Comparison of ENCODE assay signal across 8 cellular contexts in the genomic region with DNA sequence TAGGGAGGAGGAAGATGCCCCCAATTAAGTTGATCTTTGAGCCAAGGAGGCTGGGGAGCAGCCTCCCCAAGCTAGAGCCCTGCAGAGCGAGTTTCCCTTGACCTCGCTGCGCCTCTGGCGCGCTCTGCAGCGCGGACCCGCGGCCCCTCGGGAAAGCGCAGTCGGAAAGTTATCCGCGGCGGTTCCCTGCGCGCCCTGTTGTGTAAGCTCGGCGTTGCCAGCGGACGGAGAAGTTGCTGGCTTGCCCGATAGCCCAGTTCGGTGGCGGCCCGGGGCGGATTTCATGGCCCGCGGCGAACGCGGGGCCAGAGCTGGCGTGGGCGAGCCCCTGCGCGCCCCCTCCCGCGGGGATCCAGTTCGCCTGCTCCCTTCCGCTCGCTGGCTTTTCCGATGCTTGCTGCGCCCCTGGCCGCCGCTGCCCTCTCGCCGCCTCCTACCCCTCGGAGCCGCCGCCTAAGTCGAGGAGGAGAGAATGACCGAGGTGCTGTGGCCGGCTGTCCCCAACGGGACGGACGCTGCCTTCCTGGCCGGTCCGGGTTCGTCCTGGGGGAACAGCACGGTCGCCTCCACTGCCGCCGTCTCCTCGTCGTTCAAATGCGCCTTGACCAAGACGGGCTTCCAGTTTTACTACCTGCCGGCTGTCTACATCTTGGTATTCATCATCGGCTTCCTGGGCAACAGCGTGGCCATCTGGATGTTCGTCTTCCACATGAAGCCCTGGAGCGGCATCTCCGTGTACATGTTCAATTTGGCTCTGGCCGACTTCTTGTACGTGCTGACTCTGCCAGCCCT. TPM values are rescaled to one million over a fixed set of nuclear protein-coding genes. Genes with fewer than 3 reads are reported as not detected.
DNase-seq lines count a peak whose midpoint lies in the region; ATAC-seq, FAIRE-seq and TF ChIP-seq lines count a peak whose summit lies in the region.

No MANE protein-coding gene starts in this region.

- H3K9me3 ChIP-seq in CD4-positive, alpha-beta T cell (ENCODE audit: control insufficient read depth, low read length): no peaks in the 10 kb centered on the region
- no peaks in the 10 kb centered on the region for H3K9me3 ChIP-seq in PC-9 (ENCODE audit: insufficient read depth, low read depth)
- no peaks in the 10 kb centered on the region for H3K9me3 ChIP-seq in keratinocyte (ENCODE audit: control insufficient read depth, low read depth, low read length)

- no peak for ATAC-seq in CD4-positive, alpha-beta T cell (ENCODE audit: poor library complexity)
- ATAC-seq in GM18873 (IDR thresholded peaks at IDR 0.05; ENCODE audit: low FRiP score, unreplicated experiment): peak; percentile 48
- ATAC-seq in HG03097 (IDR thresholded peaks at IDR 0.05; ENCODE audit: low FRiP score, unreplicated experiment): peak; percentile 49

- no peaks in the 10 kb centered on the region for H3K9me2 ChIP-seq in PC-9 (ENCODE audit: insufficient read depth)

- H3K36me3 Mint-ChIP-seq in CD4-positive, alpha-beta T cell (ENCODE audit: low read depth): no peaks in the 10 kb centered on the region

- POLR2A ChIA-PET in CD4-positive, alpha-beta T cell (lab: Charles Lee): no interaction called here
- POLR2A ChIA-PET in PC-9 (lab: Charles Lee; ENCODE audit: unreplicated experiment): interaction anchor here (0.6 to 0.8 kb wide), 2 partner anchors 140 to 326 kb away, joined by 3 to 6 read pairs; no protein-coding TSS in a partner anchor

- no peak for FAIRE-seq in keratinocyte (lab: Jason Lieb, UNC)

- H3K9me1 ChIP-seq in keratinocyte (ENCODE audit: control insufficient read depth, extremely low read depth, insufficient read depth, low read length): no peaks in the 10 kb centered on the region

- DNase-seq in CD4-positive, alpha-beta T cell: no peak
- DNase-seq in PC-9: peak; percentile 54 to 56
- DNase-seq in cardiac fibroblast (ENCODE audit: low read depth in 2 of 2): peak; percentile 71 to 73
- DNase-seq in keratinocyte (ENCODE audit: low read depth, low spot score): no peak
- DNase-seq in stimulated activated CD4-positive, alpha-beta T cell treated with anti-CD3 and anti-CD28 coated beads, Interleukin-2, amount 100 ng/mL, for 48 hours: peak; percentile 12 to 17
- DNase-seq in NCI-H2029 treated with DMSO at 0.1 percent for 48 hours (lab: John Stamatoyannopoulos, UW): no peak

- H3K4me2 ChIP-seq in PC-9: peak overlapping the region; percentile 89
- peak overlapping the region; percentile 94 for H3K4me2 ChIP-seq in keratinocyte (ENCODE audit: control insufficient read depth, extremely low read depth, insufficient read depth, low read depth, low read length)

- H3K4me3 ChIP-seq in PC-9 (peak overlapping the region; percentile 94), cardiac fibroblast (replicated peaks in 1 of 2; ENCODE audit: low read depth in 2 of 2, low read length in 2 of 2) (peak overlapping the region; percentile 66 to 75), keratinocyte (ENCODE audit: control insufficient read depth in 2 of 3, extremely low read depth in 1 of 3, insufficient read depth in 2 of 3, low read depth in 1 of 3, low read length in 3 of 3) (peak overlapping the region; percentile 56 to 93 (median 88))

- BruUV-seq in PC-9 (replicated peaks; lab: Mats Ljungman, UMichigan): TSS peak; percentile 46

- H3K4me1 Mint-ChIP-seq in CD4-positive, alpha-beta T cell (ENCODE audit: low read depth): peaks cover 9% of the 10 kb centered on the region

- H3F3A ChIP-seq in PC-9 (ENCODE audit: insufficient read depth, low read depth): peaks cover 11% of the 10 kb centered on the region; the same call in 1 of the 2 replicates

- intact Hi-C loops in CD4-positive, alpha-beta T cell (cut with DNase I, micrococcal nuclease): no loop called here
- intact Hi-C loops in PC-9 (cut with micrococcal nuclease; ENCODE audit: unreplicated experiment): loop anchor here (2.0 to 10.0 kb wide), 2 partner anchors 133 to 189 kb away; no protein-coding TSS in a partner anchor

- H3K9ac ChIP-seq in keratinocyte (ENCODE audit: control insufficient read depth, extremely low read depth, insufficient read depth, low read length): peak overlapping the region; percentile 78

- peaks cover 9% of the 10 kb centered on the region for H3K4me1 ChIP-seq in PC-9 (replicated peaks; ENCODE audit: insufficient read depth)
- peaks cover 15% of the 10 kb centered on the region for H3K4me1 ChIP-seq in keratinocyte (ENCODE audit: control insufficient read depth, extremely low read depth, insufficient read depth, low read length)

- H3K27me3 Mint-ChIP-seq in CD4-positive, alpha-beta T cell: peaks cover 36% of the 10 kb centered on the region

- CTCF ChIA-PET in CD4-positive, alpha-beta T cell (lab: Charles Lee): interaction anchor here (0.6 kb wide), 1 partner anchor 1850 kb away, joined by 6 read pairs; no protein-coding TSS in a partner anchor
- CTCF ChIA-PET in PC-9 (lab: Charles Lee): no interaction called here

- peaks cover 25% of the 10 kb centered on the region for H3K27me3 ChIP-seq in CD4-positive, alpha-beta T cell (ENCODE audit: control insufficient read depth, insufficient read depth, low read length)
- H3K27me3 ChIP-seq in PC-9 (ENCODE audit: insufficient read depth, low read depth) (no peaks in the 10 kb centered on the region), keratinocyte (ENCODE audit: control insufficient read depth, extremely low read depth, insufficient read depth, low read length) (peaks cover 3% of the 10 kb centered on the region)

- H3K27ac Mint-ChIP-seq in CD4-positive, alpha-beta T cell: no peak overlapping the region

- no peaks in the 10 kb centered on the region for H4K20me1 ChIP-seq in PC-9 (ENCODE audit: insufficient read depth)
- H4K20me1 ChIP-seq in keratinocyte (ENCODE audit: control insufficient read depth, extremely low read depth, insufficient read depth, low read length): no peaks in the 10 kb centered on the region

- no peak for TF ChIP-seq CTCF in CD4-positive, alpha-beta T cell (IDR thresholded peaks at IDR 0.05)
- TF ChIP-seq CTCF in PC-9 (conservative IDR thresholded peaks at IDR 0.05) (no peak; the same call in 1 of the 2 replicates), cardiac fibroblast (IDR thresholded peaks at IDR 0.05; ENCODE audit: low read depth, low read length) (peak; percentile 36), keratinocyte (optimal IDR thresholded peaks at IDR 0.05 in 1 of 3, IDR thresholded peaks at IDR 0.05 in 1 of 3, conservative IDR thresholded peaks at IDR 0.05 in 1 of 3; ENCODE audit: extremely low read depth in 1 of 3, insufficient read depth in 2 of 3, low read length in 3 of 3) (peak; percentile 42 to 63 (median 51))

- no peaks in the 10 kb centered on the region for H3K9me3 Mint-ChIP-seq in CD4-positive, alpha-beta T cell

- H3K79me2 ChIP-seq in PC-9 (ENCODE audit: low read depth) (no peaks in the 10 kb centered on the region), keratinocyte (ENCODE audit: control insufficient read depth, insufficient read depth, low read length) (no peaks in the 10 kb centered on the region)

- H3K4me3 Mint-ChIP-seq in CD4-positive, alpha-beta T cell: peak overlapping the region; percentile 82

- dilution Hi-C loops in keratinocyte (cut with MboI; ENCODE audit: extremely low pct_ligation_motif_present, low sequenced_read_pairs): no loop called here

- no peak overlapping the region for H3K27ac ChIP-seq in CD4-positive, alpha-beta T cell (ENCODE audit: low read depth, low read length)
- H3K27ac ChIP-seq in PC-9 (peak overlapping the region; percentile 16; the same call in 1 of the 2 replicates), keratinocyte (ENCODE audit: control insufficient read depth, insufficient read depth, low read length) (peak overlapping the region; percentile 67)

- H3K36me3 ChIP-seq in PC-9 (ENCODE audit: low read depth) (no peaks in the 10 kb centered on the region), keratinocyte (ENCODE audit: control insufficient read depth in 2 of 2, extremely low read depth in 1 of 2, insufficient read depth in 2 of 2, low read length in 2 of 2) (no peaks in the 10 kb centered on the region)

- H2AFZ ChIP-seq in PC-9 (peak overlapping the region; percentile 100), keratinocyte (ENCODE audit: control insufficient read depth, low read length) (peak overlapping the region; percentile 99)

RNA-seq across cellular contexts. Expression of a gene that starts 0.6 kb away (rescaled TPM):
- total RNA-seq in CD4-positive, alpha-beta T cell: under 1 TPM; 0.11 to 0.17 TPM
- total RNA-seq in PC-9 (2021): 0.88 and 1.2 TPM in 2 replicates
- polyA plus RNA-seq in keratinocyte: 0.45 to 1.1 TPM (median 1.1 TPM) in 3 replicates
- polyA plus RNA-seq in keratinocyte (2011; ENCODE audit: low read depth): 1.4 TPM
- polyA plus RNA-seq in keratinocyte (2011; cell fraction: cytosol; rRNA removed): 0.35 and 0.45 TPM in 2 replicates
- 1.5 TPM in 2 replicates for polyA plus RNA-seq in keratinocyte (2011; cell fraction: nucleus; rRNA removed)
- 0.52 and 2.8 TPM in 2 replicates for polyA plus RNA-seq in keratinocyte (2012; ENCODE audit: low replicate concordance)
- polyA minus RNA-seq in keratinocyte: 0.79 to 1.9 TPM (median 1.7 TPM) in 3 replicates
- 1.5 TPM for polyA minus RNA-seq in keratinocyte (2011; cell fraction: cytosol; rRNA and poly(A)+ RNA removed)
- 1.5 and 2.9 TPM in 2 replicates for polyA minus RNA-seq in keratinocyte (2011; cell fraction: nucleus; rRNA and poly(A)+ RNA removed)

Comparison
In these comparisons a context has a peak if more than half of its experiments do, and no peak if none do; other contexts are left out.
1. DNase-seq: peak in PC-9 (2 of 2), cardiac fibroblast (2 of 2) and stimulated activated CD4-positive, alpha-beta T cell treated with anti-CD3 and anti-CD28 coated beads, Interleukin-2, amount 100 ng/mL, for 48 hours (2 of 2); none in CD4-positive, alpha-beta T cell (0 of 10), keratinocyte (single experiment) and NCI-H2029 treated with DMSO at 0.1 percent for 48 hours (single experiment).
2. CTCF ChIP-seq: peak in cardiac fibroblast (single experiment) and keratinocyte (3 of 3); none in CD4-positive, alpha-beta T cell (single experiment) and PC-9 (single experiment).
3. Peak in every context shown above with its lines, with median percentiles within 50 percentile points of each other: H3K4me3 ChIP-seq.